In genomic region chr11:73648629-73649046, GRCh38 we compare ENCODE assay signal across 18 cellular contexts. TPM values are rescaled to one million over a fixed set of nuclear protein-coding genes. Genes with fewer than 3 reads are reported as not detected.
DNase-seq lines count a peak whose midpoint lies in the region; ATAC-seq and TF ChIP-seq lines count a peak whose summit lies in the region.
"Had no signal": no experiment of that assay in that cellular context is flagged by ENCODE, and none has a peak within 500 bp of the region (broad histone marks: within the 10 kb centered on the region; RNA-seq: fewer than 3 reads in every experiment).

No MANE protein-coding gene starts in this region.

- WGBS in suprapubic skin, result no CpG with 5 or more reads among the region's 7 CpGs

- no peak for ATAC-seq in activated naive CD8-positive, alpha-beta T cell treated with anti-CD3 and anti-CD28 coated beads, Interleukin-2, amount 10 ng/mL, durations not matched to agents 7 days and 5 days (ENCODE audit: low read depth)
- ATAC-seq in activated naive CD8-positive, alpha-beta T cell treated with anti-CD3 and anti-CD28 coated beads, Interleukin-2, amount 50 U/mL, for 24 hours, result no peak
- ATAC-seq in WTC11, result no peak
- no peak for ATAC-seq in memory B cell (ENCODE audit: low read depth)

- no peak overlapping the region for H3K27ac Mint-ChIP-seq in activated naive CD8-positive, alpha-beta T cell treated with anti-CD3 and anti-CD28 coated beads, Interleukin-2, amount 10 ng/mL, durations not matched to agents 7 days and 5 days
- no peak overlapping the region for H3K27ac Mint-ChIP-seq in activated naive CD8-positive, alpha-beta T cell treated with anti-CD3 and anti-CD28 coated beads, Interleukin-2, amount 50 U/mL, for 24 hours
- H3K27ac Mint-ChIP-seq in WTC11 (no peak overlapping the region), memory B cell (no peak overlapping the region), type B pancreatic cell (no peak overlapping the region)
- H3K27ac Mint-ChIP-seq: activated CD4-positive, alpha-beta memory T cell treated with anti-CD3 and anti-CD28 coated beads for 36 hours had no signal

- H3K4me1 ChIP-seq in suprapubic skin, result peaks cover 25% of the 10 kb centered on the region

- H3K27me3 ChIP-seq in suprapubic skin, result peaks cover 14% of the 10 kb centered on the region
- H3K27me3 ChIP-seq: SJCRH30, vagina had no signal

- H3K27me3 Mint-ChIP-seq in activated naive CD8-positive, alpha-beta T cell treated with anti-CD3 and anti-CD28 coated beads, Interleukin-2, amount 10 ng/mL, durations not matched to agents 7 days and 5 days, result no peaks in the 10 kb centered on the region
- no peaks in the 10 kb centered on the region for H3K27me3 Mint-ChIP-seq in activated naive CD8-positive, alpha-beta T cell treated with anti-CD3 and anti-CD28 coated beads, Interleukin-2, amount 50 U/mL, for 24 hours
- H3K27me3 Mint-ChIP-seq in WTC11 (ENCODE audit: low read depth), result peaks cover 96% of the 10 kb centered on the region
- H3K27me3 Mint-ChIP-seq in memory B cell, result no peaks in the 10 kb centered on the region
- H3K27me3 Mint-ChIP-seq in type B pancreatic cell, result peaks cover 19% of the 10 kb centered on the region
- H3K27me3 Mint-ChIP-seq: activated CD4-positive, alpha-beta memory T cell treated with anti-CD3 and anti-CD28 coated beads for 36 hours had no signal

- peak overlapping the region; percentile 39 for H3K4me3 Mint-ChIP-seq in activated naive CD8-positive, alpha-beta T cell treated with anti-CD3 and anti-CD28 coated beads, Interleukin-2, amount 10 ng/mL, durations not matched to agents 7 days and 5 days
- no peak overlapping the region for H3K4me3 Mint-ChIP-seq in activated naive CD8-positive, alpha-beta T cell treated with anti-CD3 and anti-CD28 coated beads, Interleukin-2, amount 50 U/mL, for 24 hours
- H3K4me3 Mint-ChIP-seq in WTC11 (peak overlapping the region; percentile 87; the same call in 1 of the 2 replicates), memory B cell (peak overlapping the region; percentile 39), type B pancreatic cell (peak overlapping the region; percentile 55)

- no peak overlapping the region for H3K27ac ChIP-seq in suprapubic skin
- H3K27ac ChIP-seq: epithelial cell of prostate, SJCRH30, vagina had no signal

- H3K9me3 ChIP-seq in suprapubic skin, result no peaks in the 10 kb centered on the region
- H3K9me3 ChIP-seq: SJCRH30, vagina had no signal

- TF ChIP-seq POLR2A in suprapubic skin (IDR thresholded peaks at IDR 0.05), result no peak

- no peaks in the 10 kb centered on the region for H3K36me3 Mint-ChIP-seq in activated naive CD8-positive, alpha-beta T cell treated with anti-CD3 and anti-CD28 coated beads, Interleukin-2, amount 10 ng/mL, durations not matched to agents 7 days and 5 days
- no peaks in the 10 kb centered on the region for H3K36me3 Mint-ChIP-seq in activated naive CD8-positive, alpha-beta T cell treated with anti-CD3 and anti-CD28 coated beads, Interleukin-2, amount 50 U/mL, for 24 hours (ENCODE audit: low read depth)
- H3K36me3 Mint-ChIP-seq in WTC11 (no peaks in the 10 kb centered on the region), memory B cell (no peaks in the 10 kb centered on the region), type B pancreatic cell (no peaks in the 10 kb centered on the region)
- H3K36me3 Mint-ChIP-seq: activated CD4-positive, alpha-beta memory T cell treated with anti-CD3 and anti-CD28 coated beads for 36 hours; immature natural killer cell had no signal

- H3K9me3 Mint-ChIP-seq in activated naive CD8-positive, alpha-beta T cell treated with anti-CD3 and anti-CD28 coated beads, Interleukin-2, amount 10 ng/mL, durations not matched to agents 7 days and 5 days, result no peaks in the 10 kb centered on the region
- H3K9me3 Mint-ChIP-seq in activated naive CD8-positive, alpha-beta T cell treated with anti-CD3 and anti-CD28 coated beads, Interleukin-2, amount 50 U/mL, for 24 hours, result no peaks in the 10 kb centered on the region
- no peaks in the 10 kb centered on the region for H3K9me3 Mint-ChIP-seq in WTC11
- no peaks in the 10 kb centered on the region for H3K9me3 Mint-ChIP-seq in memory B cell
- no peaks in the 10 kb centered on the region for H3K9me3 Mint-ChIP-seq in type B pancreatic cell
- H3K9me3 Mint-ChIP-seq: activated CD4-positive, alpha-beta memory T cell treated with anti-CD3 and anti-CD28 coated beads for 36 hours; immature natural killer cell had no signal

- H3K4me3 ChIP-seq in suprapubic skin, result no peak overlapping the region
- H3K4me3 ChIP-seq: SJCRH30 had no signal

- CTCF ChIA-PET in WTC11 (lab: Charles Lee), result interaction anchor here (1.3 to 8.9 kb wide), 5 partner anchors 13 to 298 kb away, joined by 4 to 104 read pairs (median 14); no protein-coding TSS in a partner anchor

- POLR2A ChIA-PET in activated naive CD8-positive, alpha-beta T cell treated with anti-CD3 and anti-CD28 coated beads, Interleukin-2, amount 10 ng/mL, durations not matched to agents 7 days and 5 days (lab: Charles Lee), result interaction anchor here (0.7 to 0.9 kb wide), 2 partner anchors 51 to 272 kb away, joined by 3 to 4 read pairs; partner anchors contain the start of gene FAM168A
- POLR2A ChIA-PET in WTC11 (lab: Charles Lee), result no interaction called here

- H3K36me3 ChIP-seq in suprapubic skin, result no peaks in the 10 kb centered on the region
- H3K36me3 ChIP-seq: SJCRH30, vagina had no signal

- TF ChIP-seq EP300 in suprapubic skin (IDR thresholded peaks at IDR 0.05), result no peak

- DNase-seq in activated naive CD8-positive, alpha-beta T cell treated with anti-CD3 and anti-CD28 coated beads, Interleukin-2, amount 10 ng/mL, durations not matched to agents 7 days and 5 days, result no peak
- no peak for DNase-seq in activated naive CD8-positive, alpha-beta T cell treated with anti-CD3 and anti-CD28 coated beads, Interleukin-2, amount 50 U/mL, for 24 hours
- DNase-seq in WTC11 (ENCODE audit: low spot score) (no peak), memory B cell (ENCODE audit: low spot score in 2 of 2) (no peak), type B pancreatic cell (ENCODE audit: extremely low spot score, unreplicated experiment) (no peak), activated gamma-delta T cell treated with Interleukin-2 at 50 U/mL for 16 hours (no peak), HuH-7.5 (ENCODE audit: low spot score) (no peak), suprapubic skin (ENCODE audit: low spot score in 2 of 2) (no peak)
- DNase-seq: activated CD4-positive, alpha-beta memory T cell treated with anti-CD3 and anti-CD28 coated beads for 36 hours; activated T-cell treated with anti-CD3 and anti-CD28 coated beads, Interleukin-2, amount 50 U/mL, for 48 hours; DMS153; immature natural killer cell; KG1; NCI-H1105 treated with DMSO at 0.1 percent for 48 hours; NCI-H345; SJCRH30 had no signal

- no peak for TF ChIP-seq CTCF in WTC11 (IDR thresholded peaks at IDR 0.05)
- TF ChIP-seq CTCF in type B pancreatic cell (conservative IDR thresholded peaks at IDR 0.05), result no peak
- TF ChIP-seq CTCF in suprapubic skin (IDR thresholded peaks at IDR 0.05), result no peak

- H3K4me1 Mint-ChIP-seq in activated naive CD8-positive, alpha-beta T cell treated with anti-CD3 and anti-CD28 coated beads, Interleukin-2, amount 10 ng/mL, durations not matched to agents 7 days and 5 days, result peaks cover 14% of the 10 kb centered on the region
- H3K4me1 Mint-ChIP-seq in activated naive CD8-positive, alpha-beta T cell treated with anti-CD3 and anti-CD28 coated beads, Interleukin-2, amount 50 U/mL, for 24 hours, result peaks cover 18% of the 10 kb centered on the region
- peaks cover 45% of the 10 kb centered on the region for H3K4me1 Mint-ChIP-seq in WTC11
- H3K4me1 Mint-ChIP-seq in memory B cell, result peaks cover 26% of the 10 kb centered on the region
- peaks cover 51% of the 10 kb centered on the region for H3K4me1 Mint-ChIP-seq in type B pancreatic cell (ENCODE audit: unreplicated experiment)

TF ChIP-seq in WTC11, 78 proteins besides CTCF, POLR2A, EP300 and RAD21:
- TF ChIP-seq ESRRA (CRISPR knock-in tag; IDR thresholded peaks at IDR 0.05; ENCODE audit: borderline replicate concordance) (no peak), JUN (CRISPR knock-in tag; IDR thresholded peaks at IDR 0.05) (no peak), ATF1 (CRISPR knock-in tag; IDR thresholded peaks at IDR 0.05) (no peak), FOXK1 (CRISPR knock-in tag; IDR thresholded peaks at IDR 0.05) (no peak), JAZF1 (CRISPR knock-in tag; IDR thresholded peaks at IDR 0.05) (no peak), STAT6 (CRISPR knock-in tag; conservative IDR thresholded peaks at IDR 0.05; ENCODE audit: low read depth) (no peak), NFATC4 (CRISPR knock-in tag; IDR thresholded peaks at IDR 0.05) (no peak), MAX (CRISPR knock-in tag; IDR thresholded peaks at IDR 0.05) (no peak)

RNA-seq across cellular contexts. Expression of gene PLEKHB1, which starts 2.3 kb away (rescaled TPM):
- total RNA-seq in activated naive CD8-positive, alpha-beta T cell treated with anti-CD3 and anti-CD28 coated beads, Interleukin-2, amount 10 ng/mL, durations not matched to agents 7 days and 5 days, result 10 to 100 TPM; 23.6 to 32.8 TPM
- total RNA-seq in WTC11 (2021) (11.4 to 15.8 TPM (median 12.0 TPM) in 3 replicates), type B pancreatic cell (ENCODE audit: low replicate concordance) (15.7 and 16.5 TPM in 2 replicates), suprapubic skin (10 to 100 TPM in 1 of 4 donors, 1 to 10 TPM in 3; 4.7 to 12.5 (median 6.3) TPM)

RNA-seq across cellular contexts. Expression of gene FAM168A, which starts 50.7 kb away (rescaled TPM):
- 10 to 100 TPM; 27.3 to 31.0 TPM for total RNA-seq in activated naive CD8-positive, alpha-beta T cell treated with anti-CD3 and anti-CD28 coated beads, Interleukin-2, amount 10 ng/mL, durations not matched to agents 7 days and 5 days
- total RNA-seq in WTC11 (2021) (23.6 to 25.9 TPM (median 24.2 TPM) in 3 replicates), type B pancreatic cell (ENCODE audit: low replicate concordance) (25.5 and 39.6 TPM in 2 replicates), suprapubic skin (10 to 100 TPM; 17.7 to 40.1 (median 22.2) TPM)
